6 cellular contexts compared by ENCODE assay signal in the genomic region with DNA sequence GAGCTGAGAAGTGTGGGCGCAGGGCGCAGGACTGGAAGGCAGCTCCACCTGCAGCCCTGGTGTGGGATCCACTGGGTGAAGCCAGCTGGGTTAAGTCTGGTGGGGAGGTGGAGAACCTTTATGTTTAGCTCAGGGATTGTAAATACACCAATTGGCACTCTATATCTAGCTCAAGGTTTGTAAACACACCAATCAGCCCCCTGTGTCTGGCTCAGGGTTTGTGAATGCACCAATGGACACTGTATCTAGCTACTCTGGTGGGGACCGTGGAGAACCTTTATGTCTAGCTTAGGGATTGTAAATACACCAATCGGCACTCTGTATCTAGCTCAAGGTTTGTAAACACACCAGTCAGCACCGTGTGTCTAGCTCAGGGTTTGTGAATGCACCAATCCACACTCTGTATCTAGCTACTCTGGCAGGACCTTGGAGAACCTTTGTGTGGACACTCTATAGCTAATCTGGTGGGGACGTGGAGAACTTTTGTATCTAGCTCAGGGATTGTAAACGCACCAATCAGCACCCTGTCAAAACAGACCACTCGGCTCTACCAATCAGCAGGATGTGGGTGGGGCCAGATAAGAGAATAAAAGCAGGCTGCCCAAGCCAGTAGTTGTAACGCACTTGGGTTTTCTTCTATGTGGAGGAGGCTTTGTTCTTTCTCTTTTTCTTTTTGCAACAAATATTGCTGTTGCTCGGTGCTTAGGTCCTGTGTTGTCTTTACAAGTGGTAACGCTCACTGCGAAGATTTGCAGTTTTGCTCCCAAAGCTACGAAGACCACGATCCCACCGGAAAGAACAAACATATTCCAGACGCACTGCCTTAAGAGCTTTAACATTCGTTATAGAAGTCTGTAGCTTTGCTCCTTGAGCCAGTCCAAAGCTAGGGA. TPM values are rescaled to one million over a fixed set of nuclear protein-coding genes. Genes with fewer than 3 reads are reported as not detected.
DNase-seq lines count a peak whose midpoint lies in the region; ATAC-seq and TF ChIP-seq lines count a peak whose summit lies in the region.
"Not testable (repeated sequence)": the region's sequence is repeated elsewhere in the genome, so short reads cannot be mapped to it uniquely, and the experiment has no call there.

No MANE protein-coding gene starts in this region.

- H2BK120ac ChIP-seq in H9 (ENCODE audit: low read depth, low read length, poor library complexity, severe bottlenecking) = not testable (repeated sequence)

- not testable (repeated sequence) for TF ChIP-seq CTCF in H9 (conservative IDR thresholded peaks at IDR 0.05); fibroblast of the aortic adventitia (IDR thresholded peaks at IDR 0.05; ENCODE audit: insufficient read depth, low read length); neural crest cell (conservative IDR thresholded peaks at IDR 0.05); upper lobe of right lung (IDR thresholded peaks at IDR 0.05)

- H3K4me3 Mint-ChIP-seq in H9 (peak overlapping the region in 1 of 2 experiments; percentile 96; a peak in 4 of 5 replicates), neural crest cell (peak overlapping the region; percentile 98)
- peak overlapping the region; percentile 91 for H3K4me3 Mint-ChIP-seq in activated naive CD8-positive, alpha-beta T cell treated with anti-CD3 and anti-CD28 coated beads for 36 hours

- H3K79me2 ChIP-seq in H9 (ENCODE audit: insufficient read depth, low read length) = not testable (repeated sequence)

- H4K91ac ChIP-seq in H9 (ENCODE audit: insufficient read length, low read depth, low read length) = not testable (repeated sequence)

- not testable (repeated sequence) for H3K27ac ChIP-seq in H9 (ENCODE audit: insufficient read length, low read depth, low read length)
- peak overlapping the region; percentile 88 for H3K27ac ChIP-seq in upper lobe of right lung

- not testable (repeated sequence) for H3K27me3 Mint-ChIP-seq in H9 (ENCODE audit: low read depth); activated naive CD8-positive, alpha-beta T cell treated with anti-CD3 and anti-CD28 coated beads for 36 hours; neural crest cell (ENCODE audit: low read depth)

- not testable (repeated sequence) for H3K14ac ChIP-seq in H9 (ENCODE audit: insufficient read depth, low read length)

- not testable (repeated sequence) for H2BK15ac ChIP-seq in H9 (ENCODE audit: low read depth, low read length)

- not testable (repeated sequence) for H2BK5ac ChIP-seq in H9 (ENCODE audit: insufficient read length, low read length)

- not testable (repeated sequence) for DNase-seq in H9; fibroblast of the aortic adventitia (ENCODE audit: low read depth); neural crest cell (ENCODE audit: low read depth, low spot score); upper lobe of right lung
- DNase-seq in activated naive CD8-positive, alpha-beta T cell treated with anti-CD3 and anti-CD28 coated beads for 36 hours = peak; percentile 34

- intact Hi-C loops in upper lobe of right lung (cut with DNase I) = not testable (repeated sequence)

- H4K8ac ChIP-seq in H9 (replicated peaks; ENCODE audit: insufficient read length, low read depth, low read length) = not testable (repeated sequence)

- not testable (repeated sequence) for ATAC-seq in upper lobe of right lung

- H3K23me2 ChIP-seq in H9 (ENCODE audit: insufficient read length, low read depth, low read length, poor library complexity, severe bottlenecking) = not testable (repeated sequence)

- not testable (repeated sequence) for H2AFZ ChIP-seq in H9 (ENCODE audit: low read length)

- not testable (repeated sequence) for H3T11ph ChIP-seq in H9 (ENCODE audit: low read length)

- not testable (repeated sequence) for H3K4me1 ChIP-seq in H9 (ENCODE audit: insufficient read depth, low read length)
- peaks cover 15% of the 10 kb centered on the region for H3K4me1 ChIP-seq in upper lobe of right lung

- TF ChIP-seq POLR2A in Raji (IDR thresholded peaks at IDR 0.05; ENCODE audit: insufficient read depth, low read depth, low read length) = 0 out of 2 replicates have a peak, but pooled peaks have one; percentile 28

- not testable (repeated sequence) for H3K4me2 ChIP-seq in H9 (ENCODE audit: insufficient read depth, insufficient read length, low read length)

- H3K23ac ChIP-seq in H9 (ENCODE audit: insufficient read length, low read depth, low read length) = not testable (repeated sequence)

- not testable (repeated sequence) for H3K79me1 ChIP-seq in H9 (ENCODE audit: insufficient read depth, low read depth, low read length, poor library complexity, severe bottlenecking)

- H3K9me3 ChIP-seq in H9 (ENCODE audit: control insufficient read depth, low read depth, low read length); upper lobe of right lung: not testable (repeated sequence)

- H3K9ac ChIP-seq in H9 (ENCODE audit: extremely low read depth, insufficient read length, low read length) = not testable (repeated sequence)

- H2BK12ac ChIP-seq in H9 (ENCODE audit: insufficient read length, low read depth, low read length) = not testable (repeated sequence)

- not testable (repeated sequence) for H3K56ac ChIP-seq in H9 (ENCODE audit: insufficient read length, low read depth, low read length)

- H3K27ac Mint-ChIP-seq in H9 = peak overlapping the region in 2 of 3 experiments; percentile 42 to 62; a peak in 4 of 7 replicates
- peak overlapping the region; percentile 90 for H3K27ac Mint-ChIP-seq in activated naive CD8-positive, alpha-beta T cell treated with anti-CD3 and anti-CD28 coated beads for 36 hours
- H3K27ac Mint-ChIP-seq in neural crest cell (ENCODE audit: unreplicated experiment) = peak overlapping the region; percentile 68

- not testable (repeated sequence) for H3K4ac ChIP-seq in H9 (ENCODE audit: low read depth, low read length)

- H3K27me3 ChIP-seq in H9 (ENCODE audit: insufficient read depth, low read length); upper lobe of right lung: not testable (repeated sequence)

- H3K4me3 ChIP-seq in fibroblast of the aortic adventitia (ENCODE audit: low read depth, low read length) = peak overlapping the region; percentile 71
- H3K4me3 ChIP-seq in upper lobe of right lung = peak overlapping the region; percentile 64

- H3K4me1 Mint-ChIP-seq in H9 (peaks cover 19 to 23% of the 10 kb centered on the region in 2 experiments), neural crest cell (peaks cover 38% of the 10 kb centered on the region)
- H3K4me1 Mint-ChIP-seq in activated naive CD8-positive, alpha-beta T cell treated with anti-CD3 and anti-CD28 coated beads for 36 hours = peaks cover 35% of the 10 kb centered on the region

- not testable (repeated sequence) for H2BK20ac ChIP-seq in H9 (ENCODE audit: low read depth, low read length, poor library complexity, severe bottlenecking)

- H3K18ac ChIP-seq in H9 (ENCODE audit: insufficient read length, low read depth, low read length) = not testable (repeated sequence)

- not testable (repeated sequence) for H3K9me3 Mint-ChIP-seq in H9, neural crest cell
- H3K9me3 Mint-ChIP-seq in activated naive CD8-positive, alpha-beta T cell treated with anti-CD3 and anti-CD28 coated beads for 36 hours = peaks cover 16% of the 10 kb centered on the region

- not testable (repeated sequence) for H4K20me1 ChIP-seq in H9 (ENCODE audit: control insufficient read depth, insufficient read depth, insufficient read length)

- H4K5ac ChIP-seq in H9 (ENCODE audit: insufficient read length, low read depth, low read length) = not testable (repeated sequence)

- H2AK5ac ChIP-seq in H9 (ENCODE audit: insufficient read length, low read length) = not testable (repeated sequence)

- WGBS in H9 (ENCODE audit: extremely low coverage, insufficient read length, low lambda C conversion rate) = no CpG with 5 or more reads among the region's 17 CpGs

- peaks cover 14% of the 10 kb centered on the region for H3K36me3 ChIP-seq in upper lobe of right lung

- H3K36me3 Mint-ChIP-seq in H9 (ENCODE audit: insufficient read depth in 1 of 3, low read depth in 3 of 3) = peaks cover 7 to 30% (median 26%) of the 10 kb centered on the region in 3 experiments
- H3K36me3 Mint-ChIP-seq in activated naive CD8-positive, alpha-beta T cell treated with anti-CD3 and anti-CD28 coated beads for 36 hours = peaks cover 19% of the 10 kb centered on the region
- H3K36me3 Mint-ChIP-seq in neural crest cell (ENCODE audit: low read depth) = not testable (repeated sequence)

RNA-seq across cellular contexts. Expression of a gene that starts 1.7 kb away (rescaled TPM):
- total RNA-seq in H9 (2021) = 94.4 and 104 TPM in 2 replicates
- total RNA-seq in activated naive CD8-positive, alpha-beta T cell treated with anti-CD3 and anti-CD28 coated beads for 36 hours = 10 to 100 TPM; 67.0 to 70.7 TPM
- total RNA-seq in fibroblast of the aortic adventitia (ENCODE audit: low replicate concordance) = 46.4 and 156 TPM in 2 replicates
- total RNA-seq in neural crest cell = 88.3 and 90.5 TPM in 2 replicates
- 87.5 TPM for total RNA-seq in upper lobe of right lung

RNA-seq across cellular contexts. Expression of a gene that starts 26.4 kb away (rescaled TPM):
- total RNA-seq in H9 (2021) (104 and 107 TPM in 2 replicates), fibroblast of the aortic adventitia (ENCODE audit: low replicate concordance) (98.1 and 99.3 TPM in 2 replicates), neural crest cell (80.8 and 81.5 TPM in 2 replicates), upper lobe of right lung (50.1 TPM)
- total RNA-seq in activated naive CD8-positive, alpha-beta T cell treated with anti-CD3 and anti-CD28 coated beads for 36 hours = 100 to 1,000 TPM; 112 to 113 TPM

RNA-seq across cellular contexts. Expression of a gene that starts 26.4 kb away (rescaled TPM):
- total RNA-seq in H9 (2021) (43.6 and 44.8 TPM in 2 replicates), fibroblast of the aortic adventitia (ENCODE audit: low replicate concordance) (28.0 and 30.1 TPM in 2 replicates), neural crest cell (21.6 and 25.4 TPM in 2 replicates), upper lobe of right lung (11.6 TPM)
- 10 to 100 TPM; 58.5 to 60.2 TPM for total RNA-seq in activated naive CD8-positive, alpha-beta T cell treated with anti-CD3 and anti-CD28 coated beads for 36 hours

RNA-seq across cellular contexts. Expression of a gene that starts 26.8 kb away (rescaled TPM):
- 1.8 and 2.3 TPM in 2 replicates for total RNA-seq in H9 (2021)
- 1 to 10 TPM; 5.7 to 6.3 TPM for total RNA-seq in activated naive CD8-positive, alpha-beta T cell treated with anti-CD3 and anti-CD28 coated beads for 36 hours
- 0.27 TPM in 1 of 2 replicates, not detected in the other for total RNA-seq in fibroblast of the aortic adventitia (ENCODE audit: low replicate concordance)
- 5.3 and 8.2 TPM in 2 replicates for total RNA-seq in neural crest cell
- total RNA-seq in upper lobe of right lung = not detected
